12 cellular contexts compared by ENCODE assay signal in the genomic region with DNA sequence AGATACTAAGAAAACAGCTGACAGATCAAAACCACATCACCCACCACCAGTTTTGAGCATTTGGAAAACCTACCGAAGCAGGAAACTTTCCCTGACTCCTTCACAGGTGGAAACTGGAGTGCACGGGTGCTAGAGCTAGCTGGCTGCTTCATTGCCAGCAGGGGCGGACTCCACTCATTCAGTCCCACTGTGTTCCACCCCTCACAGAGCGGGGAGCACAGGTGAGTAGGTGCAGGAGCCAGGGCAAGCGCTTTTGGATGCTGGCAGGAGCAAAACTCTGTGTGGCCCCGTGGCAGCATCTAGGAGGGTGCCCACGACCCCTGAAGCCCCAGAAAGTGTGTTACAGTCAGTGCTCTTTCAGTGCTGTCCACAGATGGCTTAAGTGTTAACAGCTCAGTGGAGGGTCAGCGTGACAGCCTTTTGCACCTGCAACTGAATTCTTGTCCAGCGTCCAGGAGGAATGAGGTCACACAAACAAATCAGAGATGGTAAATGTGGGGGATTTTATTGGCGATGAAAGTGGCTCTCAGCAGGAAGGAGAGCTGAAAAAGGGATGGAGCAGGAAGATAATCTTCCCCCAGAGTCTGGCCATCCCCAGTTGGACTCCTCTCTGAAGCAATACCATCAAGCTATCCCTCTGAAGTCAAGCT.
"Had no signal": no experiment of that assay in that cellular context is flagged by ENCODE, and none has a peak within 500 bp of the region (broad histone marks: within the 10 kb centered on the region; RNA-seq: fewer than 3 reads in every experiment).

No MANE protein-coding gene starts in this region.

- DNase-seq: activated CD4-positive, alpha-beta memory T cell treated with anti-CD3 and anti-CD28 coated beads for 36 hours; activated CD4-positive, alpha-beta T cell treated with anti-CD3 and anti-CD28 coated beads for 36 hours; foreskin melanocyte; heart left ventricle; mesendoderm; naive thymus-derived CD4-positive, alpha-beta T cell; ovary; stimulated activated naive B cell treated with anti-CD40 and anti-IgM and Interleukin-4, amounts not matched to agents 10 μg/mL and 1 μg/mL and 100 μg/mL, for 72 hours; T-helper 2 cell; WERI-Rb-1 had no signal

- H3K27me3 Mint-ChIP-seq: activated CD4-positive, alpha-beta memory T cell treated with anti-CD3 and anti-CD28 coated beads for 36 hours; activated CD4-positive, alpha-beta T cell treated with anti-CD3 and anti-CD28 coated beads for 36 hours; activated naive CD8-positive, alpha-beta T cell had no signal

- H3K4me1 Mint-ChIP-seq: activated CD4-positive, alpha-beta T cell treated with anti-CD3 and anti-CD28 coated beads for 36 hours; naive thymus-derived CD4-positive, alpha-beta T cell; neural progenitor cell; stimulated activated naive B cell treated with anti-CD40 and anti-IgM and Interleukin-4, amounts not matched to agents 10 μg/mL and 1 μg/mL and 100 μg/mL, for 72 hours had no signal

- ATAC-seq: activated CD4-positive, alpha-beta T cell treated with anti-CD3 and anti-CD28 coated beads for 36 hours; heart left ventricle; naive thymus-derived CD4-positive, alpha-beta T cell; stimulated activated naive B cell treated with anti-CD40 and anti-IgM and Interleukin-4, amounts not matched to agents 10 μg/mL and 1 μg/mL and 100 μg/mL, for 72 hours had no signal

- H3K4me3 Mint-ChIP-seq: activated CD4-positive, alpha-beta memory T cell treated with anti-CD3 and anti-CD28 coated beads for 36 hours; activated CD4-positive, alpha-beta T cell treated with anti-CD3 and anti-CD28 coated beads for 36 hours; activated naive CD8-positive, alpha-beta T cell; naive thymus-derived CD4-positive, alpha-beta T cell; neural progenitor cell; stimulated activated naive B cell treated with anti-CD40 and anti-IgM and Interleukin-4, amounts not matched to agents 10 μg/mL and 1 μg/mL and 100 μg/mL, for 72 hours had no signal

- H3K36me3 Mint-ChIP-seq: activated CD4-positive, alpha-beta memory T cell treated with anti-CD3 and anti-CD28 coated beads for 36 hours; activated naive CD8-positive, alpha-beta T cell; naive thymus-derived CD4-positive, alpha-beta T cell; neural progenitor cell; stimulated activated naive B cell treated with anti-CD40 and anti-IgM and Interleukin-4, amounts not matched to agents 10 μg/mL and 1 μg/mL and 100 μg/mL, for 72 hours had no signal

- H3K9me3 Mint-ChIP-seq: activated CD4-positive, alpha-beta memory T cell treated with anti-CD3 and anti-CD28 coated beads for 36 hours; naive thymus-derived CD4-positive, alpha-beta T cell; neural progenitor cell; stimulated activated naive B cell treated with anti-CD40 and anti-IgM and Interleukin-4, amounts not matched to agents 10 μg/mL and 1 μg/mL and 100 μg/mL, for 72 hours had no signal

- H3K27ac Mint-ChIP-seq: activated CD4-positive, alpha-beta memory T cell treated with anti-CD3 and anti-CD28 coated beads for 36 hours; activated CD4-positive, alpha-beta T cell treated with anti-CD3 and anti-CD28 coated beads for 36 hours; activated naive CD8-positive, alpha-beta T cell; naive thymus-derived CD4-positive, alpha-beta T cell; neural progenitor cell; stimulated activated naive B cell treated with anti-CD40 and anti-IgM and Interleukin-4, amounts not matched to agents 10 μg/mL and 1 μg/mL and 100 μg/mL, for 72 hours had no signal
